9 cellular contexts compared by ENCODE assay signal in the genomic region with DNA sequence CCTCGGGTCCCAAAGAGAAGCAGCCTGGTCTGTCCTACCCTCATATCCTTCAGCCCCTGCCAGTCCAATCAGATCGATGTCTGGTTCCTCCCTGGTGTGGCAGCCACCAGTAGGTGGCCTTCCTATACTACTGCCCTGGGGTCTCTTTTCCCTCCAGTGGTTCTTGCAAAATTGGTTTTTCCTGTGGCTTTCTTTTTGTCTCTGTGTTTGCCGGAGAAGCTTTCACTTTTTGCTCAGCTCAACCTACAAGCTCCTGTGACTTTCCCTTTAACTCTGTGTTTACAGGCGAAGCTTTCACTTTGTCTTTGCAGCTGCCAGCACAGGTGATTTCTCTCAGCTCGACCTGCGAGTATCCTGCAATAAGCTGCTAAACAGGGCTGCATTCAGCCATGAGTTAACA. TPM values are rescaled to one million over a fixed set of nuclear protein-coding genes. Genes with fewer than 3 reads are reported as not detected.
DNase-seq lines count a peak whose midpoint lies in the region; ATAC-seq, FAIRE-seq and TF ChIP-seq lines count a peak whose summit lies in the region.
"Had no signal": no experiment of that assay in that cellular context is flagged by ENCODE, and none has a peak within 500 bp of the region (broad histone marks: within the 10 kb centered on the region; RNA-seq: fewer than 3 reads in every experiment).

No MANE protein-coding gene starts in this region.

- peaks cover 0 to 2% of the 10 kb centered on the region in 2 donors for H3K4me1 ChIP-seq in small intestine (ENCODE audit: control insufficient read depth in 2 of 2, insufficient read depth in 1 of 2, low read depth in 1 of 2, low read length in 1 of 2)
- peaks cover 0 to 14% (median 0%) of the 10 kb centered on the region in 3 donors for H3K4me1 ChIP-seq in gastroesophageal sphincter
- no peaks in the 10 kb centered on the region for H3K4me1 ChIP-seq in tibial nerve
- H3K4me1 ChIP-seq: heart left ventricle had no signal

- ATAC-seq in gastroesophageal sphincter, result no peak
- ATAC-seq: heart left ventricle had no signal

- TF ChIP-seq POLR2A in gastroesophageal sphincter (IDR thresholded peaks at IDR 0.05) (no peak), tibial nerve (IDR thresholded peaks at IDR 0.05) (no peak)

- DNase-seq in GM19239 (ENCODE audit: insufficient read length, low spot score), result peak; percentile 4
- DNase-seq in Jurkat, Clone E6-1 (ENCODE audit: low read depth, low spot score), result peak; percentile 5
- DNase-seq in coronary artery (ENCODE audit: low spot score), result no peak
- DNase-seq in small intestine, result peak; percentile 78
- no peak for DNase-seq in NCI-H2107 (lab: John Stamatoyannopoulos, UW)
- no peak for DNase-seq in tibial nerve (ENCODE audit: low spot score in 2 of 2)
- no peak for DNase-seq in NCI-H446 treated with DMSO at 0.1 percent for 48 hours (lab: John Stamatoyannopoulos, UW)
- DNase-seq: heart left ventricle had no signal

- FAIRE-seq in GM19239 (lab: Jason Lieb, UNC) (peak; percentile 78), small intestine (lab: Jason Lieb, UNC) (no peak)

- H3K9me3 ChIP-seq in small intestine (ENCODE audit: control insufficient read depth, low read depth), result no peaks in the 10 kb centered on the region
- H3K9me3 ChIP-seq in gastroesophageal sphincter, result no peaks in the 10 kb centered on the region
- H3K9me3 ChIP-seq in tibial nerve, result no peaks in the 10 kb centered on the region
- H3K9me3 ChIP-seq: heart left ventricle had no signal

- no peaks in the 10 kb centered on the region for H3K36me3 ChIP-seq in small intestine (ENCODE audit: control insufficient read depth in 2 of 2, insufficient read depth in 2 of 2, low read length in 2 of 2)
- H3K36me3 ChIP-seq in gastroesophageal sphincter, result no peaks in the 10 kb centered on the region
- no peaks in the 10 kb centered on the region for H3K36me3 ChIP-seq in tibial nerve
- H3K36me3 ChIP-seq: heart left ventricle had no signal

- H3K27me3 ChIP-seq in small intestine (ENCODE audit: control insufficient read depth in 2 of 2, insufficient read depth in 2 of 2, low read length in 2 of 2) (no peaks in the 10 kb centered on the region), gastroesophageal sphincter (no peaks in the 10 kb centered on the region), tibial nerve (no peaks in the 10 kb centered on the region)
- H3K27me3 ChIP-seq: heart left ventricle had no signal

- TF ChIP-seq CTCF in coronary artery (IDR thresholded peaks at IDR 0.05) (no peak), gastroesophageal sphincter (IDR thresholded peaks at IDR 0.05) (no peak), tibial nerve (IDR thresholded peaks at IDR 0.05) (no peak)

- no peak overlapping the region for H3K4me3 ChIP-seq in Jurkat, Clone E6-1 (ENCODE audit: low read length)
- H3K4me3 ChIP-seq in coronary artery (peak overlapping the region; percentile 30), small intestine (ENCODE audit: low read depth in 1 of 2, low read length in 2 of 2) (peak overlapping the region in 1 of 2 donors; percentile 26), gastroesophageal sphincter (no peak overlapping the region), tibial nerve (no peak overlapping the region)
- H3K4me3 ChIP-seq: heart left ventricle had no signal

- TF ChIP-seq EP300 in gastroesophageal sphincter (IDR thresholded peaks at IDR 0.05) (no peak), tibial nerve (IDR thresholded peaks at IDR 0.05) (no peak)

- H3K27ac ChIP-seq in coronary artery (no peak overlapping the region), small intestine (ENCODE audit: low read depth in 1 of 2, low read length in 1 of 2) (peak overlapping the region; percentile 49 to 88), gastroesophageal sphincter (no peak overlapping the region), tibial nerve (no peak overlapping the region)
- H3K27ac ChIP-seq: heart left ventricle had no signal

- 11 to 37% (median 12%) methylated on average over 6 of the region's 6 CpGs for WGBS in small intestine, 3 donors
- WGBS in gastroesophageal sphincter (ENCODE audit: low coverage in 1 of 2), 2 donors, result 51 to 86% methylated on average over 1 to 5 of the region's 6 CpGs
- 44 to 51% methylated on average over 6 of the region's 6 CpGs for WGBS in tibial nerve, 2 donors

RNA-seq across cellular contexts. Expression of gene UGT2A3, which starts 46.8 kb away (rescaled TPM):
- polyA plus RNA-seq in Jurkat, Clone E6-1 (2012; ENCODE audit: insufficient read depth, insufficient read length), result not detected
- polyA plus RNA-seq in small intestine, result 100 to 1,000 TPM in 1 of 3 donors, 10 to 100 TPM in 2; 41.2 to 102 (median 90.0) TPM
- total RNA-seq in gastroesophageal sphincter (under 1 TPM in 1 of 4 donors, not detected in 3; 0.23 TPM), tibial nerve (not detected)
- total RNA-seq: heart left ventricle had no signal
- polyA plus RNA-seq: heart left ventricle had no signal

Comparison
In these comparisons a context has a peak if more than half of its experiments do, and no peak if none do; other contexts are left out.
1. DNase-seq: peak in GM19239 (single experiment), Jurkat, Clone E6-1 (single experiment) and small intestine (single experiment); none in coronary artery (single experiment), NCI-H2107 (single experiment), tibial nerve (0 of 2) and NCI-H446 treated with DMSO at 0.1 percent for 48 hours (single experiment).
2. H3K27ac ChIP-seq: peak in small intestine (2 of 2); none in coronary artery (0 of 2), gastroesophageal sphincter (0 of 4) and tibial nerve (0 of 4).